ENCODE assay signal across 11 cellular contexts in genomic region chr12:121423682-121424631, GRCh38. TPM values are rescaled to one million over a fixed set of nuclear protein-coding genes. Genes with fewer than 3 reads are reported as not detected.
DNase-seq lines count a peak whose midpoint lies in the region; TF ChIP-seq lines count a peak whose summit lies in the region.
"Had no signal": no experiment of that assay in that cellular context is flagged by ENCODE, and none has a peak within 500 bp of the region (broad histone marks: within the 10 kb centered on the region; RNA-seq: fewer than 3 reads in every experiment).

No MANE protein-coding gene starts in this region.

- 0 out of 2 replicates have a peak overlapping the region, but pooled peaks have one; percentile 5 for H3K27ac ChIP-seq in GM23248
- peak overlapping the region; percentile 41 for H3K27ac ChIP-seq in angular gyrus (ENCODE audit: low read depth, low read length)
- no peak overlapping the region for H3K27ac ChIP-seq in uterus

- no peak overlapping the region for H3K4me2 ChIP-seq in GM23248 (ENCODE audit: unreplicated experiment)

- H3K27me3 ChIP-seq in GM23248 (replicated peaks; ENCODE audit: insufficient read depth) (no peaks in the 10 kb centered on the region), uterus (no peaks in the 10 kb centered on the region)

- peak; percentile 12 for DNase-seq in AG10803 (ENCODE audit: low read depth)
- DNase-seq in GM23248: peak; percentile 26
- peak; percentile 28 for DNase-seq in medulla oblongata (ENCODE audit: extremely low spot score)
- no peak for DNase-seq in uterus
- DNase-seq in AML-193 (lab: John Stamatoyannopoulos, UW): no peak
- no peak for DNase-seq in KG1 (lab: John Stamatoyannopoulos, UW)
- DNase-seq in stimulated activated CD4-positive, alpha-beta T cell treated with anti-CD3 and anti-CD28 coated beads, Interleukin-12 subunit alpha, Interleukin-12 subunit beta, amount 100 ng/mL, for 4 hours: no peak
- DNase-seq: NCI-H187 treated with DMSO at 0.1 percent for 48 hours; NCI-H82; stimulated activated CD4-positive, alpha-beta T cell treated with anti-CD3 and anti-CD28 coated beads, Interleukin-1b, Interleukin-23, amount 100 ng/mL, for 48 hours had no signal

- H3K4me1 ChIP-seq in GM23248 (ENCODE audit: insufficient read depth): no peaks in the 10 kb centered on the region
- H3K4me1 ChIP-seq in uterus: no peaks in the 10 kb centered on the region

- no peak for TF ChIP-seq CTCF in AG10803 (conservative IDR thresholded peaks at IDR 0.05; ENCODE audit: low read length)
- TF ChIP-seq CTCF in uterus (IDR thresholded peaks at IDR 0.05): no peak

- H3K4me3 ChIP-seq in AG10803 (ENCODE audit: low read length) (no peak overlapping the region), GM23248 (no peak overlapping the region), uterus (no peak overlapping the region)

- H2AFZ ChIP-seq in GM23248: no peak overlapping the region

- in situ Hi-C loops in GM23248 (cut with MboI): no loop called here

- WGBS in GM23248 (ENCODE audit: low coverage in 1 of 2, low lambda C conversion rate in 2 of 2, missing lambda C conversion rate in 2 of 2), 2 experiments: 92 to 94% methylated on average over 13 of the region's 13 CpGs

- H3K36me3 ChIP-seq in GM23248 (ENCODE audit: low read depth) (peaks cover 59% of the 10 kb centered on the region), uterus (no peaks in the 10 kb centered on the region)

- peaks cover 28% of the 10 kb centered on the region for H3K79me2 ChIP-seq in GM23248 (ENCODE audit: insufficient read depth)

- no peaks in the 10 kb centered on the region for H3K9me3 ChIP-seq in GM23248 (ENCODE audit: low read depth)
- no peaks in the 10 kb centered on the region for H3K9me3 ChIP-seq in uterus

- intact Hi-C loops in uterus (cut with DNase I; ENCODE audit: low total_unique reads): no loop called here

- H3K9ac ChIP-seq in GM23248: no peak overlapping the region

- no peaks in the 10 kb centered on the region for H3K9me2 ChIP-seq in GM23248 (ENCODE audit: insufficient read depth)

- H3F3A ChIP-seq in GM23248 (ENCODE audit: insufficient read depth): peaks cover 26% of the 10 kb centered on the region

- no peak for TF ChIP-seq POLR2A in uterus (IDR thresholded peaks at IDR 0.05)

- H4K20me1 ChIP-seq in GM23248 (ENCODE audit: insufficient read depth): no peaks in the 10 kb centered on the region

RNA-seq across cellular contexts. Expression of gene RNF34, which starts 24.0 kb away (rescaled TPM):
- 42.8 and 47.2 TPM in 2 replicates for total RNA-seq in GM23248 (2014; rRNA removed; shearing (Covaris generic))
- polyA plus RNA-seq in GM23248 (2016; fragmentation: Nextera tagmentation; extraction: Ambion mirVana): 42.8 and 48.2 TPM in 2 replicates
- total RNA-seq in uterus: 10 to 100 TPM; 23.5 to 74.9 (median 34.1) TPM

Comparison
In these comparisons a context has a peak if more than half of its experiments do, and no peak if none do; other contexts are left out.
1. DNase-seq: peak in AG10803 (single experiment), GM23248 (single experiment) and medulla oblongata (single experiment); none in uterus (0 of 2), AML-193 (0 of 2), KG1 (single experiment) and stimulated activated CD4-positive, alpha-beta T cell treated with anti-CD3 and anti-CD28 coated beads, Interleukin-12 subunit alpha, Interleukin-12 subunit beta, amount 100 ng/mL, for 4 hours (single experiment).
2. H3K27ac ChIP-seq: peak in GM23248 (single experiment) and angular gyrus (single experiment); none in uterus (0 of 2).